In the genomic region with DNA sequence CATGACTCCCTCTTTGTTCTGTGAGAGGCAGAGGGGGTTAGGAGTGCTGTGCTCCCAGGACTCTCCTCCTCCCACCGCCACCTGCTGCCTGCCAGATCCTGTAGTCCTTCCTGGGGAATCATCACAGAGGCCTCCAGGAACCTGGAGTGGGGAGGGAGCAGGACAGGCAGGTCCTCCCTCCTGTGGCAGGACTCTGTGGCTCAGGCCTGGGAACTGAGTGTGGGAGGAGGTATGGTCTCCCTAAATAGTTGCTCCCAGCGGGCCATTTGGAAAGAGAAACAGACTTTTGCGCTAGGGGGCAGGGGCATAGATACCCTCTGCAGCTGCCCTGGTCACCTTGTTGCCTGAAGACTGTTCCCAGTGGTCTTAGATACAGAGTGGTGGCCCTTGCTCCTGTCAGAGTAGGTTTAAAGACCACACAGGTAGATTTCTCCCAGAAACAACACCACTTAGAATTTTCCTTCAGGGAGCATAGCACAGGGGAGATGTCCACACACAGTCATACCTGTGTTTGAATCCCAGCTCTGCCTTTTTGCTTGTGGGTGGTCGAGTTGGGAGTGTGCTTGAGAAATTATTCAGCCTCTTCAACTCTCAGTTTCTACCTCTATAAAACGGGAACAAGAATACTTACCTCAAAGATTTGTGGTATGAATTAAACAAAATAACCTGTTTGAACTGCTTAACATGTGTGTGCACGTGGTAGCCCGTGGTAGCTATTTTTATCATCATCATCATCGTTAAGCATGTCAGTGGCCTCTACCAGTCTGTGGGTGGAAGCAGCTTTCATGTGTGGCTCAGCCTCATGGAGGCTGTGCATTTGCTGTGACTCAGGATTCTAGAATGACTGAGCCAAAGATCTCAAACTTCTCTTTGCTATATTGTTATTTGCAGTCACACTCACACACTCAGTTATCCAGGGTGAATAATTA, we compare ENCODE assay signal across 7 cellular contexts. TPM values are rescaled to one million over a fixed set of nuclear protein-coding genes. Genes with fewer than 3 reads are reported as not detected.
A peak's percentile ranks its signal among the peaks of the same experiment; 100 is the strongest.
DNase-seq lines count a peak whose midpoint lies in the region; ATAC-seq and TF ChIP-seq lines count a peak whose summit lies in the region.

No MANE protein-coding gene starts in this region.

- H2AFZ ChIP-seq in osteoblast (ENCODE audit: low read length): no peak overlapping the region

- H3K4me2 ChIP-seq in osteoblast (ENCODE audit: insufficient read depth, low read length): peak overlapping the region; percentile 73

- H3K4me1 Mint-ChIP-seq in WTC11 (peaks cover 22% of the 10 kb centered on the region), chondrocyte (ENCODE audit: low read depth) (peaks cover 82% of the 10 kb centered on the region), endothelial cell (ENCODE audit: unreplicated experiment) (no peaks in the 10 kb centered on the region)

- H3K4me1 ChIP-seq in osteoblast (ENCODE audit: insufficient read depth, low read length): peaks cover 85% of the 10 kb centered on the region

- no peak overlapping the region for H3K4me3 Mint-ChIP-seq in WTC11
- no peak overlapping the region for H3K4me3 Mint-ChIP-seq in chondrocyte (ENCODE audit: unreplicated experiment)
- H3K4me3 Mint-ChIP-seq in endothelial cell (ENCODE audit: unreplicated experiment): no peak overlapping the region

- peaks cover 2% of the 10 kb centered on the region for H3K36me3 ChIP-seq in osteoblast (ENCODE audit: insufficient read depth, low read length)

- H3K27ac Mint-ChIP-seq in WTC11 (no peak overlapping the region), chondrocyte (ENCODE audit: unreplicated experiment) (peak overlapping the region; percentile 78), endothelial cell (ENCODE audit: unreplicated experiment) (no peak overlapping the region)

- H3K27me3 Mint-ChIP-seq in WTC11 (ENCODE audit: low read depth) (no peaks in the 10 kb centered on the region), chondrocyte (ENCODE audit: low read depth) (no peaks in the 10 kb centered on the region), endothelial cell (ENCODE audit: unreplicated experiment) (no peaks in the 10 kb centered on the region)

- H3K36me3 Mint-ChIP-seq in WTC11 (no peaks in the 10 kb centered on the region), chondrocyte (ENCODE audit: low read depth) (peaks cover 2% of the 10 kb centered on the region), endothelial cell (ENCODE audit: low read depth, unreplicated experiment) (no peaks in the 10 kb centered on the region)

- CTCF ChIA-PET in WTC11 (lab: Charles Lee): interaction anchor here (1.2 to 3.5 kb wide), 3 partner anchors 53 to 75 kb away, joined by 3 to 52 read pairs (median 19); a partner anchor contains a TSS

- H3K9me3 ChIP-seq in osteoblast (ENCODE audit: low read depth, low read length): no peaks in the 10 kb centered on the region

- H3K9me3 Mint-ChIP-seq in WTC11 (no peaks in the 10 kb centered on the region), chondrocyte (ENCODE audit: low read depth) (no peaks in the 10 kb centered on the region), endothelial cell (ENCODE audit: unreplicated experiment) (no peaks in the 10 kb centered on the region)

- TF ChIP-seq CTCF in WTC11 (IDR thresholded peaks at IDR 0.05) (no peak), chondrocyte (IDR thresholded peaks at IDR 0.05) (no peak), osteoblast (IDR thresholded peaks at IDR 0.05; ENCODE audit: extremely low read depth, low read depth, low read length) (no peak), endothelial cell (IDR thresholded peaks at IDR 0.05; ENCODE audit: unreplicated experiment) (no peak)

- no peaks in the 10 kb centered on the region for H3K27me3 ChIP-seq in osteoblast (ENCODE audit: insufficient read depth, low read length)

- POLR2A ChIA-PET in WTC11 (lab: Charles Lee): no interaction called here

- DNase-seq in WTC11 (ENCODE audit: low spot score) (no peak), chondrocyte (ENCODE audit: low spot score) (no peak), osteoblast (ENCODE audit: insufficient read length, low spot score, missing footprints) (peak; percentile 90), endothelial cell (ENCODE audit: low spot score) (no peak), SW 1271 (lab: John Stamatoyannopoulos, UW) (no peak)

- no peaks in the 10 kb centered on the region for H4K20me1 ChIP-seq in osteoblast (ENCODE audit: insufficient read depth, low read length)

- ATAC-seq in HG03196 (IDR thresholded peaks at IDR 0.05; ENCODE audit: unreplicated experiment) (peak; percentile 30), WTC11 (no peak)

- peak overlapping the region; percentile 99 for H3K27ac ChIP-seq in osteoblast (ENCODE audit: low read depth, low read length)

- H3K79me2 ChIP-seq in osteoblast (ENCODE audit: insufficient read depth, low read length): peaks cover 46% of the 10 kb centered on the region

- peak; percentile 59 for TF ChIP-seq POLR2A in GM19099 (IDR thresholded peaks at IDR 0.05; ENCODE audit: extremely low read depth, insufficient read length, low read depth)

- H3K4me3 ChIP-seq in osteoblast (ENCODE audit: insufficient read depth, low read length): peak overlapping the region; percentile 41

TF ChIP-seq in WTC11, 78 proteins besides CTCF, POLR2A, EP300 and RAD21:
- peak; percentile 59; the same call in 1 of the 2 replicates for TF ChIP-seq ZNF263 (CRISPR knock-in tag; IDR thresholded peaks at IDR 0.05; ENCODE audit: low read depth)
- TF ChIP-seq, protein P1, sequence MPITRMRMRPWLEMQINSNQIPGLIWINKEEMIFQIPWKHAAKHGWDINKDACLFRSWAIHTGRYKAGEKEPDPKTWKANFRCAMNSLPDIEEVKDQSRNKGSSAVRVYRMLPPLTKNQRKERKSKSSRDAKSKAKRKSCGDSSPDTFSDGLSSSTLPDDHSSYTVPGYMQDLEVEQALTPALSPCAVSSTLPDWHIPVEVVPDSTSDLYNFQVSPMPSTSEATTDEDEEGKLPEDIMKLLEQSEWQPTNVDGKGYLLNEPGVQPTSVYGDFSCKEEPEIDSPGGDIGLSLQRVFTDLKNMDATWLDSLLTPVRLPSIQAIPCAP (CRISPR knock-in tag; IDR thresholded peaks at IDR 0.05): no peak
- TF ChIP-seq, protein P2, sequence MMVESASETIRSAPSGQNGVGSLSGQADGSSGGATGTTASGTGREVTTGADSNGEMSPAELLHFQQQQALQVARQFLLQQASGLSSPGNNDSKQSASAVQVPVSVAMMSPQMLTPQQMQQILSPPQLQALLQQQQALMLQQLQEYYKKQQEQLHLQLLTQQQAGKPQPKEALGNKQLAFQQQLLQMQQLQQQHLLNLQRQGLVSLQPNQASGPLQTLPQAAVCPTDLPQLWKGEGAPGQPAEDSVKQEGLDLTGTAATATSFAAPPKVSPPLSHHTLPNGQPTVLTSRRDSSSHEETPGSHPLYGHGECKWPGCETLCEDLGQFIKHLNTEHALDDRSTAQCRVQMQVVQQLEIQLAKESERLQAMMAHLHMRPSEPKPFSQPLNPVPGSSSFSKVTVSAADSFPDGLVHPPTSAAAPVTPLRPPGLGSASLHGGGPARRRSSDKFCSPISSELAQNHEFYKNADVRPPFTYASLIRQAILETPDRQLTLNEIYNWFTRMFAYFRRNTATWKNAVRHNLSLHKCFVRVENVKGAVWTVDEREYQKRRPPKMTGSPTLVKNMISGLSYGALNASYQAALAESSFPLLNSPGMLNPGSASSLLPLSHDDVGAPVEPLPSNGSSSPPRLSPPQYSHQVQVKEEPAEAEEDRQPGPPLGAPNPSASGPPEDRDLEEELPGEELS (CRISPR knock-in tag; IDR thresholded peaks at IDR 0.05): no peak
- no peak for TF ChIP-seq FOXK1 (CRISPR knock-in tag; IDR thresholded peaks at IDR 0.05)

RNA-seq across cellular contexts. Expression of a gene that starts 55.8 kb away (rescaled TPM):
- 3.6 to 4.9 TPM (median 4.4 TPM) in 3 replicates for total RNA-seq in WTC11 (2021)
- 6.1 to 7.1 TPM (median 6.6 TPM) in 3 replicates for total RNA-seq in chondrocyte
- 3.8 and 5.4 TPM in 2 replicates for total RNA-seq in osteoblast
- total RNA-seq in endothelial cell (ENCODE audit: unreplicated experiment): 1.2 TPM
